Comparison of ENCODE assay signal across 9 cellular contexts in genomic region chr5:145811834-145812625, GRCh38. TPM values are rescaled to one million over a fixed set of nuclear protein-coding genes. Genes with fewer than 3 reads are reported as not detected.
DNase-seq lines count a peak whose midpoint lies in the region; ATAC-seq and TF ChIP-seq lines count a peak whose summit lies in the region.
"Had no signal": no experiment of that assay in that cellular context is flagged by ENCODE, and none has a peak within 500 bp of the region (broad histone marks: within the 10 kb centered on the region; RNA-seq: fewer than 3 reads in every experiment).

No MANE protein-coding gene starts in this region.

- TF ChIP-seq CTCF in AG04450 (IDR thresholded peaks at IDR 0.05; ENCODE audit: low read depth, low read length) (peak; percentile 32), adrenal gland (IDR thresholded peaks at IDR 0.05) (peak in 5 of 6 experiments; percentile 20 to 57 (median 45)), colonic mucosa (IDR thresholded peaks at IDR 0.05) (no peak)

- intact Hi-C loops in adrenal gland (cut with DNase I) = loop anchor here (5.0 to 10.0 kb wide), 2 partner anchors 117 to 130 kb away; no protein-coding TSS in a partner anchor
- intact Hi-C loops in colonic mucosa (cut with DNase I) = no loop called here

- H3K9me3 ChIP-seq in AG04450 (ENCODE audit: control insufficient read depth, insufficient read depth, low read length) (no peaks in the 10 kb centered on the region), adrenal gland (replicated peaks in 1 of 3) (no peaks in the 10 kb centered on the region), colonic mucosa (no peaks in the 10 kb centered on the region)
- H3K9me3 ChIP-seq: SJSA1 had no signal

- H3K4me1 ChIP-seq in adrenal gland (replicated peaks in 1 of 2) (no peaks in the 10 kb centered on the region), colonic mucosa (no peaks in the 10 kb centered on the region)
- H3K4me1 ChIP-seq: SJSA1 had no signal

- no peak overlapping the region for H3K4me3 ChIP-seq in AG04450 (ENCODE audit: low read depth, low read length)
- H3K4me3 ChIP-seq in adrenal gland = no peak overlapping the region
- no peak overlapping the region for H3K4me3 ChIP-seq in colonic mucosa
- H3K4me3 ChIP-seq: SJSA1 had no signal

- H3K27ac ChIP-seq in AG04450 (ENCODE audit: low read depth, low read length) (no peak overlapping the region), adrenal gland (no peak overlapping the region), colonic mucosa (no peak overlapping the region)
- H3K27ac ChIP-seq: SJSA1 had no signal

- DNase-seq in AG04450 (ENCODE audit: low read depth, low spot score) (no peak), LHCN-M2 (ENCODE audit: low read depth) (peak; percentile 67), adrenal gland (peak; percentile 24 to 74 (median 32)), iPS-NIHi11 (ENCODE audit: low spot score) (peak; percentile 38), colonic mucosa (no peak), T1000 (lab: John Stamatoyannopoulos, UW) (no peak)

- ATAC-seq in GM19324 (IDR thresholded peaks at IDR 0.05; ENCODE audit: low FRiP score, unreplicated experiment) (no peak), GM18861 (IDR thresholded peaks at IDR 0.05; ENCODE audit: unreplicated experiment) (no peak)

- no peak overlapping the region for H3K9ac ChIP-seq in colonic mucosa (ENCODE audit: low read depth in 2 of 2, low read length in 2 of 2)

- CTCF ChIA-PET in AG04450 (lab: Charles Lee) = interaction anchor here (0.9 to 2.6 kb wide), 6 partner anchors 8 to 1344 kb away, joined by 3 to 9 read pairs (median 4); no protein-coding TSS in a partner anchor

- H3K27me3 ChIP-seq in AG04450 (ENCODE audit: control insufficient read depth, insufficient read depth, low read length) (no peaks in the 10 kb centered on the region), adrenal gland (no peaks in the 10 kb centered on the region), colonic mucosa (no peaks in the 10 kb centered on the region)
- H3K27me3 ChIP-seq: SJSA1 had no signal

- WGBS in adrenal gland, 4 donors = 63 to 82% (median 75%) methylated on average over 3 of the region's 3 CpGs

- no peaks in the 10 kb centered on the region for H3K36me3 ChIP-seq in adrenal gland (replicated peaks in 1 of 2)
- H3K36me3 ChIP-seq in colonic mucosa = no peaks in the 10 kb centered on the region

- POLR2A ChIA-PET in AG04450 (lab: Yijun Ruan, JAX) = no interaction called here

- no peak for TF ChIP-seq POLR2A in adrenal gland (IDR thresholded peaks at IDR 0.05)

RNA-seq across cellular contexts. Expression of gene PRELID2, which starts 23.1 kb away (rescaled TPM):
- polyA plus RNA-seq in AG04450 (2011; rRNA removed) (3.9 and 5.4 TPM in 2 replicates), adrenal gland (1 to 10 TPM; 2.5 to 3.3 (median 2.5) TPM)
- polyA minus RNA-seq in AG04450 (2011; rRNA and poly(A)+ RNA removed) = 11.2 and 13.1 TPM in 2 replicates
- total RNA-seq in LHCN-M2 (2014; rRNA removed) (9.8 and 11.0 TPM in 2 replicates), adrenal gland (10 to 100 TPM in 1 of 8 donors, 1 to 10 TPM in 7; 3.2 to 11.4 (median 5.3) TPM), colonic mucosa (100 to 1,000 TPM in 1 of 2 donors, 10 to 100 TPM in 1; 96.2 to 105 TPM)
- polyA plus RNA-seq in LHCN-M2 (2012) = 5.2 TPM

Comparison
In these comparisons a context has a peak if more than half of its experiments do, and no peak if none do; other contexts are left out.
1. DNase-seq: peak in LHCN-M2 (single experiment), adrenal gland (7 of 7) and iPS-NIHi11 (single experiment); none in AG04450 (single experiment), colonic mucosa (single experiment) and T1000 (single experiment).